8 cellular contexts compared by ENCODE assay signal in genomic region chr3:47577583-47578118, GRCh38. TPM values are rescaled to one million over a fixed set of nuclear protein-coding genes. Genes with fewer than 3 reads are reported as not detected.
A peak's percentile ranks its signal among the peaks of the same experiment; 100 is the strongest.
DNase-seq lines count a peak whose midpoint lies in the region; ATAC-seq and TF ChIP-seq lines count a peak whose summit lies in the region.

No MANE protein-coding gene starts in this region.

- H3K4me1 ChIP-seq in A673 (ENCODE audit: insufficient read depth, low read length, poor library complexity, severe bottlenecking) (peaks cover 6% of the 10 kb centered on the region), mesendoderm (ENCODE audit: control insufficient read depth, low read depth, low read length) (no peaks in the 10 kb centered on the region), vagina (peaks cover 18% of the 10 kb centered on the region)

- H3K27ac ChIP-seq in A673 (ENCODE audit: low read depth, low read length, poor library complexity, severe bottlenecking) (peak overlapping the region; percentile 42), mesendoderm (ENCODE audit: low read depth, low read length) (no peak overlapping the region), vagina (no peak overlapping the region)

- H3K27me3 ChIP-seq in A673 (replicated peaks; ENCODE audit: insufficient read depth, low read depth, low read length, poor library complexity) (no peaks in the 10 kb centered on the region), mesendoderm (ENCODE audit: insufficient read depth, low read length, poor library complexity) (peaks cover 7% of the 10 kb centered on the region), vagina (no peaks in the 10 kb centered on the region)

- H3K9ac ChIP-seq in mesendoderm (ENCODE audit: low read length): peak overlapping the region; percentile 32

- no peaks in the 10 kb centered on the region for H3K36me3 Mint-ChIP-seq in chondrocyte (ENCODE audit: low read depth)

- no peak for TF ChIP-seq POLR2A in vagina (IDR thresholded peaks at IDR 0.05)

- peak overlapping the region; percentile 79 for H3K56ac ChIP-seq in mesendoderm (ENCODE audit: low read length)

- peak; percentile 4 for ATAC-seq in HG03432 (IDR thresholded peaks at IDR 0.05; ENCODE audit: unreplicated experiment)
- no peak for ATAC-seq in GM21529 (IDR thresholded peaks at IDR 0.05; ENCODE audit: unreplicated experiment)

- CTCF ChIA-PET in A673 (lab: Charles Lee): no interaction called here

- intact Hi-C loops in A673 (cut with micrococcal nuclease; ENCODE audit: unreplicated experiment): no loop called here
- intact Hi-C loops in vagina (cut with DNase I): no loop called here

- peak overlapping the region; percentile 55 for H3K4me3 Mint-ChIP-seq in chondrocyte (ENCODE audit: unreplicated experiment)

- no peak overlapping the region for H4K5ac ChIP-seq in mesendoderm (ENCODE audit: low read length)

- in situ Hi-C loops in GM13976 (cut with MboI; ENCODE audit: low sequenced_read_pairs, unreplicated experiment): no loop called here

- no peak for DNase-seq in A673 (ENCODE audit: low spot score)
- no peak for DNase-seq in chondrocyte (ENCODE audit: low spot score)
- no peak for DNase-seq in mesendoderm
- DNase-seq in vagina (ENCODE audit: extremely low spot score in 2 of 2): no peak
- DNase-seq in RKO (ENCODE audit: low spot score): no peak
- DNase-seq in GM13976 (ENCODE audit: low spot score): no peak

- no CpG with 5 or more reads among the region's 49 CpGs for WGBS in mesendoderm (ENCODE audit: extremely low coverage, insufficient coverage, low lambda C conversion rate)

- peaks cover 4% of the 10 kb centered on the region for H3K36me3 ChIP-seq in A673 (ENCODE audit: insufficient read depth, low read length, poor library complexity, severe bottlenecking)
- no peaks in the 10 kb centered on the region for H3K36me3 ChIP-seq in mesendoderm (ENCODE audit: control insufficient read depth, insufficient read depth, low read length)
- H3K36me3 ChIP-seq in vagina: no peaks in the 10 kb centered on the region

- H3K4me1 Mint-ChIP-seq in chondrocyte (ENCODE audit: low read depth): no peaks in the 10 kb centered on the region

- BruUV-seq in A673 (replicated peaks; lab: Mats Ljungman, UMichigan): no TSS peak

- H3K27me3 Mint-ChIP-seq in chondrocyte (ENCODE audit: low read depth): peaks cover 3% of the 10 kb centered on the region

- no peaks in the 10 kb centered on the region for H3K9me3 ChIP-seq in A673 (ENCODE audit: low read depth, low read length, poor library complexity, severe bottlenecking)
- no peaks in the 10 kb centered on the region for H3K9me3 ChIP-seq in vagina

- H3K4ac ChIP-seq in mesendoderm (ENCODE audit: low read depth, low read length): no peak overlapping the region

- H3K79me2 ChIP-seq in mesendoderm (ENCODE audit: control insufficient read depth, insufficient read depth, low read length): no peaks in the 10 kb centered on the region

- POLR2A ChIA-PET in A673 (lab: Charles Lee; ENCODE audit: low non-redundant PET): no interaction called here

- H2AK5ac ChIP-seq in mesendoderm (ENCODE audit: low read length): no peak overlapping the region

- H3K4me3 ChIP-seq in A673 (ENCODE audit: low read depth, low read length, poor library complexity, severe bottlenecking) (peak overlapping the region; percentile 44), mesendoderm (ENCODE audit: low read length) (no peak overlapping the region), vagina (peak overlapping the region; percentile 54 to 75)

- H4K8ac ChIP-seq in mesendoderm (ENCODE audit: low read depth, low read length): no peak overlapping the region

- no peak overlapping the region for H3K27ac Mint-ChIP-seq in chondrocyte (ENCODE audit: unreplicated experiment)

- TF ChIP-seq CTCF in A673 (conservative IDR thresholded peaks at IDR 0.05; ENCODE audit: low read depth, low read length) (no peak), chondrocyte (IDR thresholded peaks at IDR 0.05) (no peak), vagina (IDR thresholded peaks at IDR 0.05) (no peak), GM13976 (IDR thresholded peaks at IDR 0.05; ENCODE audit: borderline replicate concordance, control extremely low read depth, extremely low read depth, insufficient read depth, missing control alignments) (no peak)

- H3K79me1 ChIP-seq in mesendoderm (ENCODE audit: low read length): no peaks in the 10 kb centered on the region

- H2BK120ac ChIP-seq in mesendoderm (ENCODE audit: low read depth, low read length): no peak overlapping the region

- peak overlapping the region; percentile 98 for H3K23ac ChIP-seq in mesendoderm (ENCODE audit: low read length)

- H3K4me2 ChIP-seq in mesendoderm (ENCODE audit: low read length): peak overlapping the region; percentile 34

- no peak overlapping the region for H2BK15ac ChIP-seq in mesendoderm (replicated peaks; ENCODE audit: low read depth)

- no peak overlapping the region for H2BK5ac ChIP-seq in mesendoderm (ENCODE audit: low read length)

- no peak overlapping the region for H3K18ac ChIP-seq in mesendoderm (ENCODE audit: low read length)

- H3K9me3 Mint-ChIP-seq in chondrocyte (ENCODE audit: low read depth): no peaks in the 10 kb centered on the region

RNA-seq across cellular contexts. Expression of gene CSPG5, which starts 1.0 kb away (rescaled TPM):
- total RNA-seq in A673 (2021) (21.7 and 25.0 TPM in 2 replicates), chondrocyte (1.2 to 2.8 TPM (median 2.1 TPM) in 3 replicates), vagina (0.98 TPM)
- 2.2 TPM for polyA plus RNA-seq in mesendoderm (2013, experiment 1 of 2)
- 2.4 TPM for polyA plus RNA-seq in mesendoderm (2013, experiment 2 of 2)
